Comparison of ENCODE assay signal across 8 cellular contexts in the genomic region with DNA sequence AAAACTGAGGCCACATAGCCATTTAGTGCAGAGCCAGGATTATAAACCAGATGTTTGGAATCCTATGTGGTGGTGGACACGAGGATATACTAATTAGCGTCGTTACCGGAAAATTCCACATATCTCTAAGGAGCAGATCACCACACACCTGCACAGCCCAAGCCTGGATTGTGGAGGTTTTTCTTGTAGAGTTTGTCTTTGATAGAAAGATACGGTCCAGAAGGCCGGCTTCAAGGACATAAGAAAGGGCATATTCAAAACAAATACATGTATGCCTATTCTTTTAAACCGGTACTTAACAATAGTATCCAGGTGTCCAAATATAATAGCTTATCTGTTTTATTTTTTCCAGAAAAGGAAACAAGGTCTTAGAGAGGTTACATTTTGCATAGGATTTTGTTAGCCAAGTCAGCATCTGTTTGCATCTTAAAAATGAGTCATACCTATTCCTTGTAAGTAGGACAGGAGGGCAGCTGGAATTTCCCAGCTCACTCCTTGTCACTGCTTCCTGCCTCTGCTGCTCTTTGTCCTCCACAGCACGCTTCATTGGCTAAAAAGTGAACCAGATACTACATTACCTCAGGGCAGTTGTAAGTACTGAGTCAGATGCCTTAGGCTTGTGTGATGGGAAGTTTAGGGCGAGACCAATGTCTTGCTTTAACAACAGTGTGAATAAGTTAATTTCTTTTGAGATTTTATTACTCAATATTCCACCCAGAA. TPM values are rescaled to one million over a fixed set of nuclear protein-coding genes. Genes with fewer than 3 reads are reported as not detected.
DNase-seq lines count a peak whose midpoint lies in the region; ATAC-seq, FAIRE-seq and TF ChIP-seq lines count a peak whose summit lies in the region.

No MANE protein-coding gene starts in this region.

- H4K20me1 ChIP-seq in GM12878 (ENCODE audit: control insufficient read depth, insufficient read depth): no peaks in the 10 kb centered on the region

- H3K79me2 ChIP-seq in GM12878 (ENCODE audit: control insufficient read depth, insufficient read depth, low read length): no peaks in the 10 kb centered on the region

- CTCF ChIA-PET in GM12878 (lab: Yijun Ruan, JAX): interaction anchor here (0.6 to 2.7 kb wide), 2 partner anchors 14 to 15 kb away, joined by 4 to 13 read pairs; no protein-coding TSS in a partner anchor

- no peak overlapping the region for H3K9ac ChIP-seq in HUES6 (ENCODE audit: low read length)
- no peak overlapping the region for H3K9ac ChIP-seq in GM12878 (ENCODE audit: control insufficient read depth, insufficient read depth, low read length)

- H3K4me3 ChIP-seq in AG10803 (ENCODE audit: low read length) (no peak overlapping the region), HUES6 (ENCODE audit: low read depth, low read length) (no peak overlapping the region), GM12878 (no peak overlapping the region), left lung (no peak overlapping the region), testis (no peak overlapping the region)

- intact Hi-C loops in GM12878 (cut with micrococcal nuclease; ENCODE audit: unreplicated experiment) (loop anchor here (5.0 to 10.0 kb wide), 4 partner anchors 53 to 320 kb away; no protein-coding TSS in a partner anchor), left lung (cut with DNase I) (no loop called here), testis (cut with DNase I; ENCODE audit: low total_unique reads) (no loop called here)

- BruUV-seq in GM12878 (replicated peaks; lab: Mats Ljungman, UMichigan): no TSS peak

- H3K4me2 ChIP-seq in GM12878 (ENCODE audit: control insufficient read depth, insufficient read depth): peak overlapping the region; percentile 60

- DNase-seq in AG10803 (ENCODE audit: low read depth): peak; percentile 95
- peak; percentile 76 for DNase-seq in GM12878 (ENCODE audit: low read depth, low spot score)
- peak in 1 of 2 donors; percentile 61 for DNase-seq in left lung
- peak; percentile 26 for DNase-seq in superior temporal gyrus (ENCODE audit: extremely low spot score)
- no peak for DNase-seq in testis
- DNase-seq in activated gamma-delta T cell (lab: John Stamatoyannopoulos, UW): no peak

- TF ChIP-seq EP300 in GM12878 (IDR thresholded peaks at IDR 0.05; ENCODE audit: borderline replicate concordance in 1 of 2, control insufficient read depth in 1 of 2, low read depth in 2 of 2, low read length in 2 of 2): peak in 1 of 2 experiments; percentile 33; a peak in 1 of 4 replicates

- WGBS in GM12878 (ENCODE audit: insufficient coverage, insufficient replicate concordance, low lambda C conversion rate, missing lambda C conversion rate): 66% methylated on average over 9 of the region's 9 CpGs
- WGBS in testis, 2 donors: 69 to 83% methylated on average over 9 of the region's 9 CpGs

- ATAC-seq in GM19023 (IDR thresholded peaks at IDR 0.05; ENCODE audit: unreplicated experiment) (peak; percentile 43), GM12878 (peak; percentile 70), left lung (peak; percentile 73)

- TF ChIP-seq RAD21 in GM12878 (IDR thresholded peaks at IDR 0.05; ENCODE audit: insufficient read depth, low read depth, low read length): 0 out of 2 replicates have a peak, but pooled peaks have one; percentile 5

- TF ChIP-seq CTCF in AG10803 (conservative IDR thresholded peaks at IDR 0.05; ENCODE audit: low read length) (no peak), GM12878 (IDR thresholded peaks at IDR 0.05 in 2 of 3, conservative IDR thresholded peaks at IDR 0.05 in 1 of 3; ENCODE audit: control insufficient read depth in 2 of 3, extremely low read depth in 1 of 3, insufficient read depth in 1 of 3, low read depth in 3 of 3, low read length in 3 of 3) (no peak), left lung (IDR thresholded peaks at IDR 0.05) (no peak), testis (IDR thresholded peaks at IDR 0.05) (no peak)

- H3K27me3 ChIP-seq in HUES6 (ENCODE audit: control insufficient read depth, insufficient read depth, low read length) (no peaks in the 10 kb centered on the region), GM12878 (replicated peaks in 1 of 2; ENCODE audit: control insufficient read depth in 2 of 2, insufficient read depth in 2 of 2, low read length in 1 of 2) (no peaks in the 10 kb centered on the region), left lung (no peaks in the 10 kb centered on the region), testis (no peaks in the 10 kb centered on the region)

- H3K27ac ChIP-seq in HUES6 (ENCODE audit: low read depth, low read length) (peak overlapping the region; percentile 43; the same call in 1 of the 2 replicates), GM12878 (ENCODE audit: control insufficient read depth, insufficient read depth) (peak overlapping the region; percentile 65), left lung (peak overlapping the region; percentile 2 to 37), testis (peak overlapping the region in 1 of 2 donors; percentile 35)

- H2AFZ ChIP-seq in GM12878 (ENCODE audit: control insufficient read depth, low read depth, low read length): peak overlapping the region; percentile 52

- POLR2A ChIA-PET in GM12878 (lab: Charles Lee): interaction anchor here (0.9 to 2.4 kb wide), 4 partner anchors 13 to 162 kb away, joined by 3 to 9 read pairs (median 6); partner anchors contain the start of gene ZFAND5

- RAD21 ChIA-PET in GM12878 (lab: Charles Lee; ENCODE audit: unreplicated experiment): interaction anchor here (0.7 to 4.5 kb wide), 8 partner anchors 15 to 160 kb away, joined by 3 to 31 read pairs (median 3); partner anchors contain the start of gene ZFAND5

- peaks cover 27% of the 10 kb centered on the region for H3K4me1 ChIP-seq in HUES6 (ENCODE audit: control insufficient read depth, insufficient read depth, low read length)
- peaks cover 16% of the 10 kb centered on the region for H3K4me1 ChIP-seq in GM12878 (ENCODE audit: control insufficient read depth, insufficient read depth, low read length)
- H3K4me1 ChIP-seq in left lung: peaks cover 0 to 30% of the 10 kb centered on the region in 2 donors
- H3K4me1 ChIP-seq in testis: peaks cover 13% of the 10 kb centered on the region

- H3K9me3 ChIP-seq in HUES6 (ENCODE audit: control insufficient read depth, insufficient read depth, low read depth, low read length) (no peaks in the 10 kb centered on the region), GM12878 (replicated peaks; ENCODE audit: control insufficient read depth, insufficient read depth, low read length) (no peaks in the 10 kb centered on the region), left lung (no peaks in the 10 kb centered on the region), testis (no peaks in the 10 kb centered on the region)

- in situ Hi-C loops in GM12878 (cut with MboI): no loop called here

- FAIRE-seq in GM12878 (lab: Jason Lieb, UNC): no peak

- no peaks in the 10 kb centered on the region for H3K36me3 ChIP-seq in HUES6 (ENCODE audit: control insufficient read depth, insufficient read depth, low read length)
- no peaks in the 10 kb centered on the region for H3K36me3 ChIP-seq in GM12878 (ENCODE audit: control insufficient read depth in 2 of 2, insufficient read depth in 2 of 2, low read length in 1 of 2)
- H3K36me3 ChIP-seq in left lung: no peaks in the 10 kb centered on the region
- H3K36me3 ChIP-seq in testis (ENCODE audit: low read depth, missing control alignments): no peaks in the 10 kb centered on the region

- TF ChIP-seq POLR2A in GM12878 (IDR thresholded peaks at IDR 0.05; ENCODE audit: low read depth, low read length) (no peak), testis (IDR thresholded peaks at IDR 0.05) (no peak)

- SMC1A ChIA-PET in GM12878 (lab: Charles Lee; ENCODE audit: uncharacterized antibody, unreplicated experiment): interaction anchor here (0.8 to 3.2 kb wide), 12 partner anchors 13 to 81 kb away, joined by 3 to 18 read pairs (median 5); no protein-coding TSS in a partner anchor

TF ChIP-seq in GM12878, 131 proteins besides CTCF, POLR2A, EP300 and RAD21 (continues in another document):
- no peak for TF ChIP-seq TAF1 (IDR thresholded peaks at IDR 0.05; ENCODE audit: borderline replicate concordance, low read depth, low read length)
- TF ChIP-seq NFIC (IDR thresholded peaks at IDR 0.05; ENCODE audit: low read depth, low read length): peak; percentile 78
- TF ChIP-seq STAT1 (conservative IDR thresholded peaks at IDR 0.05): no peak
- TF ChIP-seq CREB1 (IDR thresholded peaks at IDR 0.05; ENCODE audit: low read depth): peak; percentile 69; the same call in 1 of the 2 replicates
- TF ChIP-seq SPI1 (IDR thresholded peaks at IDR 0.05; ENCODE audit: borderline replicate concordance, insufficient read depth, low read depth, low read length): no peak
- peak; percentile 56; the same call in 1 of the 2 replicates for TF ChIP-seq CREM (IDR thresholded peaks at IDR 0.05; ENCODE audit: low read depth)
- TF ChIP-seq IKZF1 (conservative IDR thresholded peaks at IDR 0.05): peak; percentile 90
- TF ChIP-seq ETV6 (conservative IDR thresholded peaks at IDR 0.05 in 1 of 2, IDR thresholded peaks at IDR 0.05 in 1 of 2; ENCODE audit: borderline replicate concordance in 1 of 2, low read depth in 1 of 2): peak in 1 of 2 experiments; percentile 55; a peak in 1 of 4 replicates

RNA-seq across cellular contexts. Expression of gene TMC1, which starts 3.6 kb away (rescaled TPM):
- 1.0 and 2.8 TPM in 2 replicates for total RNA-seq in GM12878 (2013; cell fraction: nucleolus; rRNA removed)
- total RNA-seq in GM12878 (2014; rRNA removed) (0.22 and 0.40 TPM in 2 replicates), GM12878 (2014; rRNA removed; fragmentation: Illumina TruSeq; extraction: Trizol) (0.67 and 0.74 TPM in 2 replicates), GM12878 (2021) (0.23 TPM in 1 of 2 replicates, not detected in the other), left lung (under 1 TPM in 1 of 2 donors, not detected in 1; 0.26 TPM), testis (1 to 10 TPM; 2.0 to 5.4 TPM)
- polyA plus RNA-seq in GM12878 (2011; ENCODE audit: low read depth): not detected
- polyA plus RNA-seq in GM12878 (2011; rRNA removed) (0.46 and 0.49 TPM in 2 replicates), GM12878 (2014; fragmentation: Illumina TruSeq; extraction: Trizol) (0.11 and 0.21 TPM in 2 replicates), GM12878 (2014; fragmentation: Nextera tagmentation; extraction: Ambion mirVana) (under 1 TPM; 0.24 to 0.71 TPM), GM12878 (2014; rRNA removed) (0.39 and 0.94 TPM in 2 replicates), GM12878 (2016; fragmentation: Nextera tagmentation; extraction: Ambion mirVana) (under 1 TPM in 1 of 2 experiments, not detected in 1; 0.06 TPM), testis (ENCODE audit: insufficient read depth, low read depth, low replicate concordance) (3.0 TPM)
- polyA plus RNA-seq in GM12878 (2011; cell fraction: cytosol; rRNA removed): 0.07 and 0.25 TPM in 2 replicates
- polyA plus RNA-seq in GM12878 (2011; cell fraction: nucleus; rRNA removed): 0.28 and 0.32 TPM in 2 replicates
- polyA plus RNA-seq in GM12878 (2012): not detected in 2 replicates
- polyA minus RNA-seq in GM12878 (2011; rRNA and poly(A)+ RNA removed): 0.41 and 0.88 TPM in 2 replicates
- polyA minus RNA-seq in GM12878 (2011; cell fraction: cytosol; rRNA and poly(A)+ RNA removed): not detected in 2 replicates
- polyA minus RNA-seq in GM12878 (2011; cell fraction: nucleus; rRNA and poly(A)+ RNA removed): not detected in 2 replicates

Comparison
In these comparisons a context has a peak if more than half of its experiments do, and no peak if none do; other contexts are left out.
1. DNase-seq: peak in AG10803 (single experiment), GM12878 (single experiment) and superior temporal gyrus (single experiment); none in testis (single experiment) and activated gamma-delta T cell (single experiment).
2. Peak in every context shown above with its lines, with median percentiles within 50 percentile points of each other: ATAC-seq.